In genomic region chr10:46418283-46418682, GRCh38 we compare ENCODE assay signal across 13 cellular contexts. TPM values are rescaled to one million over a fixed set of nuclear protein-coding genes. Genes with fewer than 3 reads are reported as not detected.
DNase-seq lines count a peak whose midpoint lies in the region; ATAC-seq and TF ChIP-seq lines count a peak whose summit lies in the region.
"Not testable (repeated sequence)": the region's sequence is repeated elsewhere in the genome, so short reads cannot be mapped to it uniquely, and the experiment has no call there.
"Had no signal": no experiment of that assay in that cellular context is flagged by ENCODE, and none has a peak within 500 bp of the region (broad histone marks: within the 10 kb centered on the region; RNA-seq: fewer than 3 reads in every experiment).

No MANE protein-coding gene starts in this region.

- not testable (repeated sequence) for H2BK12ac ChIP-seq in neuronal stem cell (ENCODE audit: low read length)

- TF ChIP-seq POLR2A in sigmoid colon (IDR thresholded peaks at IDR 0.05): not testable (repeated sequence)

- not testable (repeated sequence) for H2AFZ ChIP-seq in neuronal stem cell (ENCODE audit: low read length)

- not testable (repeated sequence) for H4K91ac ChIP-seq in neuronal stem cell (ENCODE audit: low read depth, low read length, poor library complexity)

- not testable (repeated sequence) for TF ChIP-seq EP300 in sigmoid colon (IDR thresholded peaks at IDR 0.05)

- H3K4me3 ChIP-seq in neuronal stem cell (ENCODE audit: low read length in 2 of 2); sigmoid colon: not testable (repeated sequence)

- CTCF ChIA-PET in HEK293T (lab: Yijun Ruan, JAX): not testable (repeated sequence)

- POLR2A ChIA-PET in HEK293T (lab: Yijun Ruan, JAX): not testable (repeated sequence)

- H3K14ac ChIP-seq in neuronal stem cell (ENCODE audit: low read length): not testable (repeated sequence)

- H3K79me1 ChIP-seq in neuronal stem cell (ENCODE audit: low read depth, low read length): not testable (repeated sequence)

- H3K18ac ChIP-seq in neuronal stem cell (ENCODE audit: low read length): peak overlapping the region; percentile 27

- intact Hi-C loops in Right ventricle myocardium superior (cut with DNase I); left ventricle myocardium superior (cut with micrococcal nuclease); sigmoid colon (cut with DNase I): not testable (repeated sequence)

- ATAC-seq in Right ventricle myocardium superior (ENCODE audit: poor library complexity): peak; percentile 37
- ATAC-seq in left ventricle myocardium superior: peak; percentile 58

- H3K4me1 ChIP-seq in neuronal stem cell (ENCODE audit: control insufficient read depth in 2 of 2, insufficient read depth in 1 of 2, low read depth in 1 of 2, low read length in 2 of 2); sigmoid colon: not testable (repeated sequence)

- no CpG with 5 or more reads among the region's 7 CpGs for WGBS in neuronal stem cell (ENCODE audit: extremely low coverage in 2 of 2, insufficient read length in 2 of 2, insufficient replicate concordance in 1 of 2), 2 donors
- 83 to 87% methylated on average over 4 to 6 of the region's 7 CpGs for WGBS in sigmoid colon, 2 donors

- not testable (repeated sequence) for H3K4ac ChIP-seq in neuronal stem cell (ENCODE audit: low read length)

- H3K4me2 ChIP-seq in neuronal stem cell (ENCODE audit: insufficient read depth, low read length, poor library complexity, severe bottlenecking): not testable (repeated sequence)

- H3K27me3 ChIP-seq in neuronal stem cell (ENCODE audit: control insufficient read depth in 3 of 3, insufficient read depth in 3 of 3, low read depth in 1 of 3, low read length in 3 of 3); sigmoid colon: not testable (repeated sequence)

- H2BK120ac ChIP-seq in neuronal stem cell (ENCODE audit: low read depth, low read length): not testable (repeated sequence)

- H3K23ac ChIP-seq in neuronal stem cell (ENCODE audit: low read depth, low read length, poor library complexity): not testable (repeated sequence)

- peak overlapping the region; percentile 69 for H3K27ac ChIP-seq in VCaP
- not testable (repeated sequence) for H3K27ac ChIP-seq in neuronal stem cell (replicated peaks; ENCODE audit: low read length)
- H3K27ac ChIP-seq in sigmoid colon: peak overlapping the region in 3 of 4 donors; percentile 74 to 79 (median 76)

- H3K36me3 ChIP-seq in neuronal stem cell (replicated peaks in 1 of 2; ENCODE audit: control insufficient read depth in 2 of 2, insufficient read depth in 2 of 2, low read length in 2 of 2); sigmoid colon: not testable (repeated sequence)

- H3K9me3 ChIP-seq in neuronal stem cell (replicated peaks in 1 of 2; ENCODE audit: control insufficient read depth in 2 of 2, insufficient read depth in 1 of 2, low read depth in 1 of 2, low read length in 2 of 2); sigmoid colon: not testable (repeated sequence)

- H2BK5ac ChIP-seq in neuronal stem cell (ENCODE audit: low read length): not testable (repeated sequence)

- H4K8ac ChIP-seq in neuronal stem cell (ENCODE audit: low read depth, low read length): not testable (repeated sequence)

- DNase-seq in Daoy (ENCODE audit: low read depth) (peak; percentile 57), HEK293T (ENCODE audit: extremely low spot score) (peak; percentile 3), kidney tubule cell (ENCODE audit: low spot score) (peak; percentile 0)
- DNase-seq in Right ventricle myocardium superior; left ventricle myocardium superior; neuronal stem cell (ENCODE audit: low spot score); sigmoid colon: not testable (repeated sequence)

- TF ChIP-seq CTCF in VCaP (conservative IDR thresholded peaks at IDR 0.05); sigmoid colon (IDR thresholded peaks at IDR 0.05): not testable (repeated sequence)

- not testable (repeated sequence) for H2AK5ac ChIP-seq in neuronal stem cell (ENCODE audit: low read depth, low read length)

- not testable (repeated sequence) for H2BK15ac ChIP-seq in neuronal stem cell (ENCODE audit: low read length)

- H3K9ac ChIP-seq in neuronal stem cell (ENCODE audit: low read depth, low read length, poor library complexity): not testable (repeated sequence)

RNA-seq across cellular contexts. Expression of gene ANXA8L1, which starts 42.7 kb away (rescaled TPM):
- total RNA-seq in Daoy (2014; rRNA removed; shearing (Covaris generic)): 26.7 and 38.1 TPM in 2 replicates
- total RNA-seq in Right ventricle myocardium superior (0.81 TPM), left ventricle myocardium superior (1.2 TPM), sigmoid colon (under 1 TPM in 1 of 4 donors, not detected in 3; 0.68 TPM)
- polyA plus RNA-seq in neuronal stem cell (2013, experiment 1 of 2): 0.03 TPM
- not detected for polyA plus RNA-seq in neuronal stem cell (2013, experiment 2 of 2)
- not detected for polyA plus RNA-seq in sigmoid colon
- total RNA-seq: A673; CD8-positive, alpha-beta T cell; GM23338 had no signal
- polyA plus RNA-seq: GM23338 had no signal

RNA-seq across cellular contexts. Expression of gene NPY4R, which starts 47.5 kb away (rescaled TPM):
- not detected in 2 replicates for total RNA-seq in Daoy (2014; rRNA removed; shearing (Covaris generic))
- total RNA-seq in Right ventricle myocardium superior (not detected), left ventricle myocardium superior (not detected), sigmoid colon (1 to 10 TPM; 1.5 to 6.6 (median 4.1) TPM)
- 0.13 TPM for polyA plus RNA-seq in neuronal stem cell (2013, experiment 1 of 2)
- 0.08 TPM for polyA plus RNA-seq in neuronal stem cell (2013, experiment 2 of 2)
- polyA plus RNA-seq in sigmoid colon: 1 to 10 TPM in 2 of 3 donors, under 1 TPM in 1; 0.46 to 3.1 (median 2.4) TPM
- total RNA-seq: A673; Calu3; CD8-positive, alpha-beta T cell; GM23338; HT1080 had no signal
- polyA plus RNA-seq: GM23338 had no signal

Comparison
In these comparisons a context has a peak if more than half of its experiments do, and no peak if none do; other contexts are left out.
1. RNA of gene ANXA8L1, which starts 42.7 kb away (total RNA-seq): 26.7 to 38.1 TPM in Daoy; 1.2 TPM in left ventricle myocardium superior (single experiment), 0.81 TPM in Right ventricle myocardium superior (single experiment) and 0.68 TPM in sigmoid colon; every median in the first group is over 10 times any median in the second.